8 cellular contexts compared by ENCODE assay signal in genomic region chr6:14210663-14211595, GRCh38.
DNase-seq lines count a peak whose midpoint lies in the region; ATAC-seq and TF ChIP-seq lines count a peak whose summit lies in the region.

No MANE protein-coding gene starts in this region.

- intact Hi-C loops in mucosa of descending colon (cut with DNase I, micrococcal nuclease), result no loop called here

- peak overlapping the region; percentile 86 for H3K4me2 ChIP-seq in OCI-LY1 (ENCODE audit: low read length)

- H3K27me3 ChIP-seq in HUES48 (ENCODE audit: control insufficient read depth, insufficient read depth, low read length) (peaks cover 41% of the 10 kb centered on the region), OCI-LY1 (ENCODE audit: insufficient read depth, low read length) (no peaks in the 10 kb centered on the region)

- DNase-seq in DMS 273 (lab: John Stamatoyannopoulos, UW; ENCODE audit: unreplicated experiment) (peak; percentile 98), activated T-cell treated with anti-CD3 and anti-CD28 coated beads for 24 hours (ENCODE audit: low read depth) (peak; percentile 88), epithelial cell of prostate (ENCODE audit: low read depth, low spot score) (peak; percentile 39), mucosa of descending colon (peak; percentile 95 to 98 (median 96))
- DNase-seq in stimulated activated CD8-positive, alpha-beta memory T cell treated with anti-CD3 and anti-CD28 coated beads, Interleukin-4, amount 100 ng/mL, for 1 hour (ENCODE audit: low read depth in 2 of 2, low spot score in 1 of 2), result peak; percentile 61 to 73

- H3K4me1 ChIP-seq in HUES48 (ENCODE audit: control insufficient read depth, insufficient read depth, low read length) (peaks cover 13% of the 10 kb centered on the region), OCI-LY1 (ENCODE audit: insufficient read depth, low read length, severe bottlenecking) (peaks cover 14% of the 10 kb centered on the region), mucosa of descending colon (ENCODE audit: low read depth) (peaks cover 8% of the 10 kb centered on the region)

- H3K9me2 ChIP-seq in OCI-LY1 (ENCODE audit: low read depth, low read length), result no peaks in the 10 kb centered on the region

- TF ChIP-seq CTCF in OCI-LY1 (IDR thresholded peaks at IDR 0.05; ENCODE audit: low read length) (peak; percentile 42), mucosa of descending colon (IDR thresholded peaks at IDR 0.05) (peak; percentile 89)

- H3K9ac ChIP-seq in HUES48 (ENCODE audit: low read depth, low read length) (peak overlapping the region; percentile 48), OCI-LY1 (ENCODE audit: low read length) (peak overlapping the region; percentile 86)

- H3K4me3 ChIP-seq in HUES48 (ENCODE audit: low read depth, low read length) (peak overlapping the region; percentile 80), OCI-LY1 (ENCODE audit: low read depth, low read length, poor library complexity, severe bottlenecking) (peak overlapping the region; percentile 83), mucosa of descending colon (peak overlapping the region; percentile 37)

- H3K9me3 ChIP-seq in HUES48 (ENCODE audit: control insufficient read depth, insufficient read depth, low read length) (no peaks in the 10 kb centered on the region), OCI-LY1 (ENCODE audit: low read length) (no peaks in the 10 kb centered on the region), mucosa of descending colon (no peaks in the 10 kb centered on the region)

- H3K36me3 ChIP-seq in HUES48 (ENCODE audit: control insufficient read depth, insufficient read depth, low read length) (no peaks in the 10 kb centered on the region), OCI-LY1 (ENCODE audit: insufficient read depth, low read length) (no peaks in the 10 kb centered on the region), mucosa of descending colon (ENCODE audit: low read depth) (no peaks in the 10 kb centered on the region)

- peak overlapping the region; percentile 67 for H3K27ac ChIP-seq in HUES48 (ENCODE audit: low read depth, low read length)
- no peak overlapping the region for H3K27ac ChIP-seq in OCI-LY1 (ENCODE audit: low read depth, low read length, poor library complexity, severe bottlenecking)
- H3K27ac ChIP-seq in epithelial cell of prostate, result peak overlapping the region; percentile 36

- no peaks in the 10 kb centered on the region for H3F3A ChIP-seq in OCI-LY1 (ENCODE audit: insufficient read depth, low read length)

- peak overlapping the region; percentile 96; the same call in 1 of the 2 replicates for H2AFZ ChIP-seq in OCI-LY1 (ENCODE audit: low read length)

- H4K20me1 ChIP-seq in OCI-LY1 (ENCODE audit: insufficient read depth, low read length), result no peaks in the 10 kb centered on the region

- ATAC-seq in GM21390 (IDR thresholded peaks at IDR 0.05; ENCODE audit: unreplicated experiment) (peak; percentile 92), mucosa of descending colon (peak; percentile 94)

- H3K79me2 ChIP-seq in OCI-LY1 (ENCODE audit: insufficient read depth, low read length), result no peaks in the 10 kb centered on the region

Comparison
In these comparisons a context has a peak if more than half of its experiments do, and no peak if none do; other contexts are left out.
1. DNase-seq: peak in every context shown above with its lines; median percentile 98 in DMS 273; 96 in mucosa of descending colon; 88 in activated T-cell treated with anti-CD3 and anti-CD28 coated beads for 24 hours; 67 in stimulated activated CD8-positive, alpha-beta memory T cell treated with anti-CD3 and anti-CD28 coated beads, Interleukin-4, amount 100 ng/mL, for 1 hour; 39 in epithelial cell of prostate.